Comparison of ENCODE assay signal across 7 cellular contexts in the genomic region with DNA sequence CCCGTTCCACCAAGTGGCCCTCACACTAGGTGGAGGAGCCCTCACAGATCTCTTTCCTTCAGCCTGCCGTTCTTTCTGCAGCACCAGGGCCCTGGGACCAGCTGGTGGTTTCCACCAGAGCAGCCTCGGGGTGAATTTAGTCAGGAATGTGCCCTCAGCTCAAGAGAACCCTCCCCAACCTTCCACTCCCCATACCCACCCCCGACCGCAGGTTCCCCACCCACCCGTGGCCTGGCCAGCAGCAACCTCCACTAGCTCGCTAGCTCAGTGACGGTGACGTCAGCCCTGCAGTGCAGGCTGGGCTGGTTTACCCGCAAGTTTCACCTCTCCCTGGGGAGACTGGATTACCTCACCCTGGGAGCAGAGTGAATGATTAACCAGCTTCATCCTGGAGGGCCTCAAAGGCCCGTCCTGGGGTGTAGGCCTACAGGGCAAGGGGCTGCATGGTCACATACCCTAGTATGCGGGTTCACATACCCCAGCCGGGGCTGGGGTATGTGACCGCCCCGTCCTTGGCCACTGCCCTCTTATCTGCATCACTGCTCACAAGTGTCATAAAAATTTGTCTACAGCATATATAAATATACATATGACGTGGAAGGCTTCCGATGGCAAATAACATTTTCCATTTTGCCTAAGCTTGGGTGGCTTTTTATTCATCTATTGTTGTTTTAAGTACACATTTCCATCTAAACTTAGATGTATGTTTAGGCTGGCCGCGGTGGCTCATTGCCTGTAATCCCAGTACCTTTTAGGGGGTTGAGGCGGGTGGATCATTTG. TPM values are rescaled to one million over a fixed set of nuclear protein-coding genes. Genes with fewer than 3 reads are reported as not detected.
A peak's percentile ranks its signal among the peaks of the same experiment; 100 is the strongest.
DNase-seq lines count a peak whose midpoint lies in the region; ATAC-seq, FAIRE-seq and TF ChIP-seq lines count a peak whose summit lies in the region.

No MANE protein-coding gene starts in this region.

- no peak overlapping the region for H3K23ac ChIP-seq in mesendoderm (ENCODE audit: low read length)

- peaks cover 4% of the 10 kb centered on the region for H3K4me1 ChIP-seq in mesendoderm (ENCODE audit: control insufficient read depth, low read depth, low read length)

- no peak for FAIRE-seq in bronchial epithelial cell (lab: Jason Lieb, UNC)

- ATAC-seq in GM18909 (IDR thresholded peaks at IDR 0.05; ENCODE audit: poor library complexity, unreplicated experiment) (peak; percentile 74), HG03571 (IDR thresholded peaks at IDR 0.05; ENCODE audit: unreplicated experiment) (no peak)

- peak overlapping the region; percentile 29 for H3K18ac ChIP-seq in mesendoderm (ENCODE audit: low read length)

- no peak overlapping the region for H2BK120ac ChIP-seq in mesendoderm (ENCODE audit: low read depth, low read length)

- TF ChIP-seq POLR2A in NB4 (IDR thresholded peaks at IDR 0.05; ENCODE audit: extremely low read depth, insufficient read length), result no peak

- no peaks in the 10 kb centered on the region for H3K79me2 ChIP-seq in mesendoderm (ENCODE audit: control insufficient read depth, insufficient read depth, low read length)

- H3K4me3 ChIP-seq in NB4 (ENCODE audit: low read depth, low read length) (no peak overlapping the region), bronchial epithelial cell (ENCODE audit: low read depth, low read length) (no peak overlapping the region), mesendoderm (ENCODE audit: low read length) (no peak overlapping the region)

- no peak overlapping the region for H4K5ac ChIP-seq in mesendoderm (ENCODE audit: low read length)

- H3K4ac ChIP-seq in mesendoderm (ENCODE audit: low read depth, low read length), result no peak overlapping the region

- no peak overlapping the region for H3K4me2 ChIP-seq in mesendoderm (ENCODE audit: low read length)

- DNase-seq in NB4 (ENCODE audit: low read depth), result peak; percentile 93
- peak; percentile 97 for DNase-seq in bronchial epithelial cell (ENCODE audit: low read depth)
- DNase-seq in mesendoderm, result peak; percentile 94
- DNase-seq in T-helper 9 cell, result no peak
- DNase-seq in GDM1 (lab: John Stamatoyannopoulos, UW), result no peak

- peak overlapping the region; percentile 24 for H3K9ac ChIP-seq in mesendoderm (ENCODE audit: low read length)

- no peak overlapping the region for H2AK5ac ChIP-seq in mesendoderm (ENCODE audit: low read length)

- no peak overlapping the region for H4K8ac ChIP-seq in mesendoderm (ENCODE audit: low read depth, low read length)

- H3K36me3 ChIP-seq in bronchial epithelial cell (ENCODE audit: control insufficient read depth, insufficient read depth, low read length), result no peaks in the 10 kb centered on the region
- H3K36me3 ChIP-seq in mesendoderm (ENCODE audit: control insufficient read depth, insufficient read depth, low read length), result no peaks in the 10 kb centered on the region

- no peak for TF ChIP-seq CTCF in NB4 (IDR thresholded peaks at IDR 0.05; ENCODE audit: low read depth, low read length)
- TF ChIP-seq CTCF in bronchial epithelial cell (IDR thresholded peaks at IDR 0.05; ENCODE audit: insufficient read depth, low read length, severe bottlenecking), result no peak

- no peak overlapping the region for H3K27ac ChIP-seq in mesendoderm (ENCODE audit: low read depth, low read length)

- no peak overlapping the region for H2BK5ac ChIP-seq in mesendoderm (ENCODE audit: low read length)

- peak overlapping the region; percentile 69 for H3K56ac ChIP-seq in mesendoderm (ENCODE audit: low read length)

- H3K79me1 ChIP-seq in mesendoderm (ENCODE audit: low read length), result no peaks in the 10 kb centered on the region

- H2BK15ac ChIP-seq in mesendoderm (replicated peaks; ENCODE audit: low read depth), result no peak overlapping the region

- H3K27me3 ChIP-seq in bronchial epithelial cell (ENCODE audit: control insufficient read depth, insufficient read depth, low read length) (no peaks in the 10 kb centered on the region), mesendoderm (ENCODE audit: insufficient read depth, low read length, poor library complexity) (no peaks in the 10 kb centered on the region)

- WGBS in mesendoderm (ENCODE audit: extremely low coverage, insufficient coverage, low lambda C conversion rate), result no CpG with 5 or more reads among the region's 20 CpGs

RNA-seq across cellular contexts. Expression of a gene that starts 24.5 kb away (rescaled TPM):
- total RNA-seq in bronchial epithelial cell, result 66.1 and 105 TPM in 2 replicates
- 5.0 TPM for polyA plus RNA-seq in mesendoderm (2013, experiment 1 of 2)
- 5.0 TPM for polyA plus RNA-seq in mesendoderm (2013, experiment 2 of 2)

RNA-seq across cellular contexts. Expression of a gene that starts 52.4 kb away (rescaled TPM):
- 27.3 and 39.8 TPM in 2 replicates for total RNA-seq in bronchial epithelial cell
- 27.2 TPM for polyA plus RNA-seq in mesendoderm (2013, experiment 1 of 2)
- polyA plus RNA-seq in mesendoderm (2013, experiment 2 of 2), result 27.8 TPM

Comparison
In these comparisons a context has a peak if more than half of its experiments do, and no peak if none do; other contexts are left out.
1. DNase-seq: peak in NB4 (single experiment), bronchial epithelial cell (single experiment) and mesendoderm (single experiment); none in T-helper 9 cell (single experiment) and GDM1 (single experiment).